10 cellular contexts compared by ENCODE assay signal in genomic region chr7:131521651-131522163, GRCh38. TPM values are rescaled to one million over a fixed set of nuclear protein-coding genes. Genes with fewer than 3 reads are reported as not detected.
A peak's percentile ranks its signal among the peaks of the same experiment; 100 is the strongest.
DNase-seq lines count a peak whose midpoint lies in the region; ATAC-seq and FAIRE-seq lines count a peak whose summit lies in the region.
"Had no signal": no experiment of that assay in that cellular context is flagged by ENCODE, and none has a peak within 500 bp of the region (broad histone marks: within the 10 kb centered on the region; RNA-seq: fewer than 3 reads in every experiment).

No MANE protein-coding gene starts in this region.

- no peak overlapping the region for H3K4me3 ChIP-seq in small intestine (ENCODE audit: low read depth in 1 of 2, low read length in 2 of 2)

- peaks cover 0 to 2% of the 10 kb centered on the region in 2 donors for H3K4me1 ChIP-seq in small intestine (ENCODE audit: control insufficient read depth in 2 of 2, insufficient read depth in 1 of 2, low read depth in 1 of 2, low read length in 1 of 2)

- peak; percentile 2 for DNase-seq in NCI-H1105 (lab: John Stamatoyannopoulos, UW)
- DNase-seq in NCI-H1105 treated with DMSO at 0.1 percent for 48 hours (lab: John Stamatoyannopoulos, UW), result no peak
- DNase-seq in SW480 (ENCODE audit: low spot score), result peak; percentile 73
- DNase-seq in islet precursor cell, result peak; percentile 93
- peak; percentile 67 for DNase-seq in small intestine
- no peak for DNase-seq in RKO (ENCODE audit: low spot score)
- DNase-seq: RPMI8226; stimulated activated CD4-positive, alpha-beta T cell treated with anti-CD3 and anti-CD28 coated beads, Interleukin-2, amount 100 ng/mL, for 48 hours had no signal

- no peak for FAIRE-seq in small intestine (lab: Jason Lieb, UNC)

- H3K27me3 ChIP-seq in small intestine (ENCODE audit: control insufficient read depth in 2 of 2, insufficient read depth in 2 of 2, low read length in 2 of 2), result no peaks in the 10 kb centered on the region

- no peaks in the 10 kb centered on the region for H3K9me3 ChIP-seq in small intestine (ENCODE audit: control insufficient read depth, low read depth)

- no peak for ATAC-seq in HG03565 (IDR thresholded peaks at IDR 0.05; ENCODE audit: unreplicated experiment)
- no peak for ATAC-seq in GM19328 (IDR thresholded peaks at IDR 0.05; ENCODE audit: unreplicated experiment)

- H3K27ac ChIP-seq in small intestine (ENCODE audit: low read depth in 1 of 2, low read length in 1 of 2), result peak overlapping the region in 1 of 2 donors; percentile 67

- 15 to 65% (median 33%) methylated on average over 7 of the region's 7 CpGs for WGBS in small intestine, 3 donors

- H3K36me3 ChIP-seq in small intestine (ENCODE audit: control insufficient read depth in 2 of 2, insufficient read depth in 2 of 2, low read length in 2 of 2), result no peaks in the 10 kb centered on the region

RNA-seq across cellular contexts. Expression of gene PODXL, which starts 34.7 kb away (rescaled TPM):
- polyA plus RNA-seq in small intestine, result 10 to 100 TPM in 1 of 3 donors, under 1 TPM in 2; 0.67 to 24.2 (median 0.81) TPM

Comparison
In these comparisons a context has a peak if more than half of its experiments do, and no peak if none do; other contexts are left out.
1. DNase-seq: peak in NCI-H1105 (single experiment), SW480 (single experiment), islet precursor cell (single experiment) and small intestine (single experiment); none in NCI-H1105 treated with DMSO at 0.1 percent for 48 hours (single experiment) and RKO (single experiment).